ENCODE assay signal across 17 cellular contexts in the genomic region with DNA sequence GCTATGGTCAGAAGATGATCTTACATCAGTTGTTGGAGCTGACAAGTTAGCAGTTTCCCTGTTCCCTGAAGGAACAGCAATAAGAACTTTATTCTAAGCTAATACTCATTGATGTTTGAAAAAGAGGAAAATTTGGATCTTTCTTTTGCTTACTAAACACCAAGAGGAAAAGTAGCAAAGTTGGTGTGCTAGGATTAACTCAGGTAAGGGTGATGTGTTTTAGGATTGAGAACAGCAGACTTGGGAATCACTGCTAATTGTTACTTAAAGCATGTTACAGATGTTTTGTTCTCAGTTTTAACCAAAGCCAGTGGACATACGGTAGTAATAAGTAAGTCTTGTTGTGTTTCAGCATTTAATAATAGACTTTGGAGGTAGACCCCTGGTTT. TPM values are rescaled to one million over a fixed set of nuclear protein-coding genes. Genes with fewer than 3 reads are reported as not detected.
A peak's percentile ranks its signal among the peaks of the same experiment; 100 is the strongest.
DNase-seq lines count a peak whose midpoint lies in the region; ATAC-seq, FAIRE-seq and TF ChIP-seq lines count a peak whose summit lies in the region.
"Had no signal": no experiment of that assay in that cellular context is flagged by ENCODE, and none has a peak within 500 bp of the region (broad histone marks: within the 10 kb centered on the region; RNA-seq: fewer than 3 reads in every experiment).

No MANE protein-coding gene starts in this region.

- TSS peak; percentile 31 for BruUV-seq in mammary epithelial cell (replicated peaks; lab: Mats Ljungman, UMichigan)

- TF ChIP-seq CTCF in mammary epithelial cell (conservative IDR thresholded peaks at IDR 0.05 in 1 of 2, IDR thresholded peaks at IDR 0.05 in 1 of 2; ENCODE audit: extremely low read depth in 1 of 2, insufficient read depth in 1 of 2, low read depth in 1 of 2, low read length in 2 of 2) (no peak), breast epithelium (IDR thresholded peaks at IDR 0.05) (no peak), chondrocyte (IDR thresholded peaks at IDR 0.05) (no peak), GM13976 (IDR thresholded peaks at IDR 0.05; ENCODE audit: borderline replicate concordance, control extremely low read depth, extremely low read depth, insufficient read depth, missing control alignments) (no peak)

- in situ Hi-C loops in mammary epithelial cell (cut with MboI; ENCODE audit: low sequenced_read_pairs in 2 of 2), result no loop called here
- in situ Hi-C loops in GM13976 (cut with MboI; ENCODE audit: low sequenced_read_pairs, unreplicated experiment), result loop anchor here (10.0 kb wide), 1 partner anchor 136 kb away; no protein-coding TSS in a partner anchor

- H3K9me3 Mint-ChIP-seq in activated CD4-positive, alpha-beta memory T cell treated with anti-CD3 and anti-CD28 coated beads for 36 hours, result no peaks in the 10 kb centered on the region
- no peaks in the 10 kb centered on the region for H3K9me3 Mint-ChIP-seq in stimulated activated effector memory CD8-positive, alpha-beta T cell treated with anti-CD3 and anti-CD28 coated beads, Interleukin-12 subunit alpha, Interleukin-12 subunit beta, amount 100 ng/mL, for 72 hours
- no peaks in the 10 kb centered on the region for H3K9me3 Mint-ChIP-seq in chondrocyte (ENCODE audit: low read depth)

- no peak for TF ChIP-seq POLR2A in breast epithelium (IDR thresholded peaks at IDR 0.05)
- TF ChIP-seq POLR2A in GM12892 (IDR thresholded peaks at IDR 0.05; ENCODE audit: low read depth, low read length), result no peak

- H3K9ac ChIP-seq in mammary epithelial cell (ENCODE audit: insufficient read depth, low read length), result no peak overlapping the region

- no peaks in the 10 kb centered on the region for H3K27me3 Mint-ChIP-seq in activated CD4-positive, alpha-beta memory T cell treated with anti-CD3 and anti-CD28 coated beads for 36 hours
- no peaks in the 10 kb centered on the region for H3K27me3 Mint-ChIP-seq in chondrocyte (ENCODE audit: low read depth)

- H3K79me2 ChIP-seq in mammary epithelial cell (ENCODE audit: insufficient read depth, low read length), result peaks cover 14% of the 10 kb centered on the region

- no peak overlapping the region for H2AFZ ChIP-seq in mammary epithelial cell (ENCODE audit: low read depth, low read length)

- peak overlapping the region; percentile 75 for H3K27ac Mint-ChIP-seq in activated CD4-positive, alpha-beta memory T cell treated with anti-CD3 and anti-CD28 coated beads for 36 hours
- H3K27ac Mint-ChIP-seq in stimulated activated effector memory CD8-positive, alpha-beta T cell treated with anti-CD3 and anti-CD28 coated beads, Interleukin-12 subunit alpha, Interleukin-12 subunit beta, amount 100 ng/mL, for 72 hours, result peak overlapping the region; percentile 68
- H3K27ac Mint-ChIP-seq in chondrocyte (ENCODE audit: unreplicated experiment), result no peak overlapping the region

- no peak for ATAC-seq in stimulated activated effector memory CD8-positive, alpha-beta T cell treated with anti-CD3 and anti-CD28 coated beads, Interleukin-12 subunit alpha, Interleukin-12 subunit beta, amount 100 ng/mL, for 72 hours
- no peak for ATAC-seq in HG02981 (IDR thresholded peaks at IDR 0.05; ENCODE audit: unreplicated experiment)
- ATAC-seq: Panc1 had no signal

- dilution Hi-C loops in mammary epithelial cell (cut with HindIII; ENCODE audit: low sequenced_read_pairs), result no loop called here

- no peak overlapping the region for H3K27ac ChIP-seq in mammary epithelial cell (ENCODE audit: insufficient read depth, low read depth, low read length)
- H3K27ac ChIP-seq in breast epithelium, result no peak overlapping the region

- POLR2A ChIA-PET in activated CD4-positive, alpha-beta memory T cell treated with anti-CD3 and anti-CD28 coated beads for 36 hours (lab: Charles Lee), result interaction anchor here (0.7 to 1.7 kb wide), 6 partner anchors 9 to 214 kb away, joined by 3 to 5 read pairs (median 4); no protein-coding TSS in a partner anchor

- peaks cover 39% of the 10 kb centered on the region for H3K4me1 Mint-ChIP-seq in activated CD4-positive, alpha-beta memory T cell treated with anti-CD3 and anti-CD28 coated beads for 36 hours (ENCODE audit: low read depth)
- H3K4me1 Mint-ChIP-seq in stimulated activated effector memory CD8-positive, alpha-beta T cell treated with anti-CD3 and anti-CD28 coated beads, Interleukin-12 subunit alpha, Interleukin-12 subunit beta, amount 100 ng/mL, for 72 hours, result peaks cover 25% of the 10 kb centered on the region
- H3K4me1 Mint-ChIP-seq in chondrocyte (ENCODE audit: low read depth), result peaks cover 14% of the 10 kb centered on the region

- intact Hi-C loops in mammary epithelial cell (cut with micrococcal nuclease) (no loop called here), breast epithelium (cut with DNase I; ENCODE audit: low total_unique reads) (no loop called here)
- intact Hi-C loops in activated CD4-positive, alpha-beta memory T cell treated with anti-CD3 and anti-CD28 coated beads for 36 hours (cut with micrococcal nuclease), result loop anchor here (2.0 kb wide), 1 partner anchor 214 kb away; no protein-coding TSS in a partner anchor

- 100% methylated on average over 1 of the region's 1 CpG for WGBS in mammary epithelial cell (ENCODE audit: low coverage, missing lambda C conversion rate)

- DNase-seq in mammary epithelial cell (no peak), breast epithelium (ENCODE audit: low spot score in 2 of 2) (no peak), GM12892 (ENCODE audit: insufficient read length) (no peak), chondrocyte (ENCODE audit: low spot score) (no peak), GM13976 (ENCODE audit: low spot score) (no peak)
- no peak for DNase-seq in activated CD4-positive, alpha-beta memory T cell treated with anti-CD3 and anti-CD28 coated beads for 36 hours
- DNase-seq in stimulated activated effector memory CD8-positive, alpha-beta T cell treated with anti-CD3 and anti-CD28 coated beads, Interleukin-12 subunit alpha, Interleukin-12 subunit beta, amount 100 ng/mL, for 72 hours (ENCODE audit: low spot score in 2 of 2), result no peak
- DNase-seq: C1 segment of cervical spinal cord, GF-D8, KBM-7, NCI-H1048, NCI-H1436 treated with DMSO at 0.1 percent for 48 hours, NCI-H2081, NCI-H510A treated with DMSO at 0.1 percent for 48 hours had no signal

- peaks cover 51% of the 10 kb centered on the region for H3K36me3 ChIP-seq in mammary epithelial cell (ENCODE audit: insufficient read depth, low read length)
- H3K36me3 ChIP-seq in breast epithelium, result peaks cover 11% of the 10 kb centered on the region

- H3K9me3 ChIP-seq in mammary epithelial cell (replicated peaks; ENCODE audit: insufficient read depth, low read length) (no peaks in the 10 kb centered on the region), breast epithelium (no peaks in the 10 kb centered on the region)
- H3K9me3 ChIP-seq: HAP-1 had no signal

- H3K4me3 ChIP-seq in mammary epithelial cell (replicated peaks in 1 of 3; ENCODE audit: insufficient read depth in 1 of 3, low read depth in 2 of 3, low read length in 3 of 3), result no peak overlapping the region
- H3K4me3 ChIP-seq in breast epithelium, result no peak overlapping the region
- H3K4me3 ChIP-seq: HAP-1 had no signal

- peak; percentile 67 for FAIRE-seq in GM12892 (lab: Jason Lieb, UNC)

- CTCF ChIA-PET in mammary epithelial cell (lab: Charles Lee; ENCODE audit: low non-redundant PET), result no interaction called here
- CTCF ChIA-PET in activated CD4-positive, alpha-beta memory T cell treated with anti-CD3 and anti-CD28 coated beads for 36 hours (lab: Charles Lee), result interaction anchor here (0.7 to 2.6 kb wide), 7 partner anchors 19 to 237 kb away, joined by 3 to 20 read pairs (median 3); no protein-coding TSS in a partner anchor

- H3K27me3 ChIP-seq in mammary epithelial cell (ENCODE audit: insufficient read depth, low read length) (no peaks in the 10 kb centered on the region), breast epithelium (no peaks in the 10 kb centered on the region)

- H3K4me2 ChIP-seq in mammary epithelial cell (ENCODE audit: insufficient read depth, low read depth, low read length), result no peak overlapping the region

- H3K4me1 ChIP-seq in mammary epithelial cell (ENCODE audit: insufficient read depth, low read length), result peaks cover 17% of the 10 kb centered on the region
- H3K4me1 ChIP-seq in breast epithelium, result no peaks in the 10 kb centered on the region

- no peak overlapping the region for H3K4me3 Mint-ChIP-seq in activated CD4-positive, alpha-beta memory T cell treated with anti-CD3 and anti-CD28 coated beads for 36 hours
- no peak overlapping the region for H3K4me3 Mint-ChIP-seq in stimulated activated effector memory CD8-positive, alpha-beta T cell treated with anti-CD3 and anti-CD28 coated beads, Interleukin-12 subunit alpha, Interleukin-12 subunit beta, amount 100 ng/mL, for 72 hours
- H3K4me3 Mint-ChIP-seq in chondrocyte (ENCODE audit: unreplicated experiment), result no peak overlapping the region

- no peaks in the 10 kb centered on the region for H4K20me1 ChIP-seq in mammary epithelial cell (ENCODE audit: insufficient read depth, low read length)

- peaks cover 39% of the 10 kb centered on the region for H3K36me3 Mint-ChIP-seq in activated CD4-positive, alpha-beta memory T cell treated with anti-CD3 and anti-CD28 coated beads for 36 hours
- peaks cover 93% of the 10 kb centered on the region for H3K36me3 Mint-ChIP-seq in stimulated activated effector memory CD8-positive, alpha-beta T cell treated with anti-CD3 and anti-CD28 coated beads, Interleukin-12 subunit alpha, Interleukin-12 subunit beta, amount 100 ng/mL, for 72 hours
- H3K36me3 Mint-ChIP-seq in chondrocyte (ENCODE audit: low read depth), result peaks cover 14% of the 10 kb centered on the region

RNA-seq across cellular contexts. Expression of gene SETD6, which starts 3.7 kb away (rescaled TPM):
- total RNA-seq in mammary epithelial cell, result 10 to 100 TPM; 12.5 to 14.4 TPM
- polyA plus RNA-seq in mammary epithelial cell, result 10.0 TPM
- 7.2 TPM for polyA minus RNA-seq in mammary epithelial cell
- 10 to 100 TPM; 20.8 to 47.3 (median 44.9) TPM for total RNA-seq in breast epithelium
- polyA plus RNA-seq in GM12892 (2012; ENCODE audit: missing spikeins), result 15.8 TPM
- total RNA-seq in activated CD4-positive, alpha-beta memory T cell treated with anti-CD3 and anti-CD28 coated beads for 36 hours, result 10 to 100 TPM; 12.9 to 14.5 TPM
- 10.4 to 16.4 TPM (median 13.0 TPM) in 3 replicates for total RNA-seq in chondrocyte

RNA-seq across cellular contexts. Expression of gene NDRG4, which starts 19.0 kb away (rescaled TPM):
- total RNA-seq in mammary epithelial cell, result 1 to 10 TPM; 3.8 to 5.0 TPM
- 0.44 TPM for polyA plus RNA-seq in mammary epithelial cell
- not detected for polyA minus RNA-seq in mammary epithelial cell
- 10 to 100 TPM in 1 of 3 donors, 1 to 10 TPM in 2; 3.7 to 35.0 (median 5.6) TPM for total RNA-seq in breast epithelium
- 0.93 TPM for polyA plus RNA-seq in GM12892 (2012; ENCODE audit: missing spikeins)
- total RNA-seq in activated CD4-positive, alpha-beta memory T cell treated with anti-CD3 and anti-CD28 coated beads for 36 hours, result 1 to 10 TPM; 1.3 to 1.6 TPM
- 5.8 to 8.7 TPM (median 6.0 TPM) in 3 replicates for total RNA-seq in chondrocyte
